In genomic region chr16:9099131-9099625, GRCh38 we compare ENCODE assay signal across 8 cellular contexts. TPM values are rescaled to one million over a fixed set of nuclear protein-coding genes. Genes with fewer than 3 reads are reported as not detected.
DNase-seq lines count a peak whose midpoint lies in the region; ATAC-seq, FAIRE-seq and TF ChIP-seq lines count a peak whose summit lies in the region.

No MANE protein-coding gene starts in this region.

- H3K27ac Mint-ChIP-seq in activated naive CD4-positive, alpha-beta T cell treated with anti-CD3 and anti-CD28 coated beads, Interleukin-2, amount 50 U/mL, for 24 hours = no peak overlapping the region

- H3K4me1 ChIP-seq in esophagus squamous epithelium = peaks cover 46 to 100% (median 81%) of the 10 kb centered on the region in 3 donors
- H3K4me1 ChIP-seq in thoracic aorta (ENCODE audit: control insufficient read depth in 1 of 2, low read depth in 2 of 2) = peaks cover 63 to 100% of the 10 kb centered on the region in 2 donors

- H3K27me3 Mint-ChIP-seq in activated naive CD4-positive, alpha-beta T cell treated with anti-CD3 and anti-CD28 coated beads, Interleukin-2, amount 50 U/mL, for 24 hours = no peaks in the 10 kb centered on the region

- no peaks in the 10 kb centered on the region for H3K27me3 ChIP-seq in esophagus squamous epithelium
- H3K27me3 ChIP-seq in thoracic aorta (replicated peaks; ENCODE audit: insufficient read depth) = no peaks in the 10 kb centered on the region

- TF ChIP-seq POLR2A in esophagus squamous epithelium (IDR thresholded peaks at IDR 0.05) = no peak
- TF ChIP-seq POLR2A in H54 (IDR thresholded peaks at IDR 0.05; ENCODE audit: low read depth, low read length) = no peak

- H3K4me1 Mint-ChIP-seq in activated naive CD4-positive, alpha-beta T cell treated with anti-CD3 and anti-CD28 coated beads, Interleukin-2, amount 50 U/mL, for 24 hours = peaks cover 91% of the 10 kb centered on the region

- WGBS in esophagus squamous epithelium, 2 donors = 38% methylated on average over 5 of the region's 5 CpGs

- H3K27ac ChIP-seq in esophagus squamous epithelium = peak overlapping the region; percentile 11 to 49 (median 36)
- H3K27ac ChIP-seq in thoracic aorta = peak overlapping the region in 1 of 2 donors; percentile 31

- H3K9me3 ChIP-seq in esophagus squamous epithelium (no peaks in the 10 kb centered on the region), thoracic aorta (no peaks in the 10 kb centered on the region)

- no peaks in the 10 kb centered on the region for H3K9me3 Mint-ChIP-seq in activated naive CD4-positive, alpha-beta T cell treated with anti-CD3 and anti-CD28 coated beads, Interleukin-2, amount 50 U/mL, for 24 hours

- DNase-seq in activated naive CD4-positive, alpha-beta T cell treated with Interleukin-2 at 50 U/mL for 16 hours = no peak
- DNase-seq in RKO (ENCODE audit: low spot score) (peak; percentile 49), esophagus squamous epithelium (lab: John Stamatoyannopoulos, UW) (no peak), thoracic aorta (ENCODE audit: low spot score) (no peak), DMS114 treated with DMSO at 0.1 percent for 48 hours (lab: John Stamatoyannopoulos, UW; ENCODE audit: unreplicated experiment) (no peak), H54 (ENCODE audit: insufficient read length, low spot score) (no peak), cerebellar nuclear complex (lab: John Stamatoyannopoulos, UW) (no peak)

- H3K36me3 ChIP-seq in esophagus squamous epithelium (peaks cover 16 to 83% (median 18%) of the 10 kb centered on the region in 3 donors), thoracic aorta (peaks cover 13% of the 10 kb centered on the region)

- peaks cover 32% of the 10 kb centered on the region for H3K36me3 Mint-ChIP-seq in activated naive CD4-positive, alpha-beta T cell treated with anti-CD3 and anti-CD28 coated beads, Interleukin-2, amount 50 U/mL, for 24 hours

- H3K4me3 ChIP-seq in esophagus squamous epithelium = peak overlapping the region in 1 of 4 donors; percentile 23
- H3K4me3 ChIP-seq in thoracic aorta = peak overlapping the region; percentile 32

- peak overlapping the region; percentile 78 for H3K4me3 Mint-ChIP-seq in activated naive CD4-positive, alpha-beta T cell treated with anti-CD3 and anti-CD28 coated beads, Interleukin-2, amount 50 U/mL, for 24 hours

- intact Hi-C loops in esophagus squamous epithelium (cut with DNase I) = no loop called here

- ATAC-seq in thoracic aorta (ENCODE audit: insufficient number of reproducible peaks, low FRiP score, low read depth) = no peak

- FAIRE-seq in H54 (lab: Jason Lieb, UNC) = no peak

- TF ChIP-seq CTCF in esophagus squamous epithelium (IDR thresholded peaks at IDR 0.05) (no peak), thoracic aorta (IDR thresholded peaks at IDR 0.05) (no peak)

RNA-seq across cellular contexts. Expression of gene HAPSTR1, which starts 7.7 kb away (rescaled TPM):
- total RNA-seq in esophagus squamous epithelium = 10 to 100 TPM; 37.8 to 59.8 (median 47.0) TPM
- total RNA-seq in thoracic aorta = 10 to 100 TPM; 60.4 to 90.8 TPM
